Comparison of ENCODE assay signal across 1 cellular context in genomic region chr3:71304261-71304646, GRCh38.
TF ChIP-seq lines count a peak whose summit lies in the region.

No MANE protein-coding gene starts in this region.

TF ChIP-seq in IMR-90, 13 proteins besides CTCF, POLR2A, EP300 and RAD21:
- TF ChIP-seq MXI1 (IDR thresholded peaks at IDR 0.05; ENCODE audit: borderline replicate concordance, low read depth, low read length) (no peak), FOS (IDR thresholded peaks at IDR 0.05; ENCODE audit: low read depth, low read length) (no peak), USF2 (IDR thresholded peaks at IDR 0.05; ENCODE audit: low read depth, low read length) (no peak), BHLHE40 (IDR thresholded peaks at IDR 0.05; ENCODE audit: low read depth, low read length) (no peak), MAFK (IDR thresholded peaks at IDR 0.05; ENCODE audit: low read depth, low read length) (no peak), CEBPB (IDR thresholded peaks at IDR 0.05; ENCODE audit: low read depth, low read length) (no peak), RCOR1 (IDR thresholded peaks at IDR 0.05; ENCODE audit: insufficient replicate concordance, low read length) (no peak), RFX5 (IDR thresholded peaks at IDR 0.05; ENCODE audit: low read depth, low read length) (no peak), CHD1 (IDR thresholded peaks at IDR 0.05; ENCODE audit: low read depth, low read length) (no peak), SMC3 (IDR thresholded peaks at IDR 0.05; ENCODE audit: low read depth, low read length) (no peak), ELK1 (IDR thresholded peaks at IDR 0.05; ENCODE audit: borderline replicate concordance, low read depth, low read length) (no peak), MAZ (IDR thresholded peaks at IDR 0.05; ENCODE audit: borderline replicate concordance, low read depth, low read length) (no peak), NFE2L2 (IDR thresholded peaks at IDR 0.05; ENCODE audit: low read depth, low read length) (no peak)
